In genomic region chr6:30716879-30717128, GRCh38 we compare ENCODE assay signal across 8 cellular contexts. TPM values are rescaled to one million over a fixed set of nuclear protein-coding genes. Genes with fewer than 3 reads are reported as not detected.
DNase-seq lines count a peak whose midpoint lies in the region; ATAC-seq, FAIRE-seq and TF ChIP-seq lines count a peak whose summit lies in the region.

No MANE protein-coding gene starts in this region.

- H3K27ac Mint-ChIP-seq in activated CD4-positive, alpha-beta T cell treated with anti-CD3 and anti-CD28 coated beads, Interleukin-2, amount 10 ng/mL, durations not matched to agents 24 days and 14 days = peak overlapping the region; percentile 99

- TF ChIP-seq RAD21 in HepG2 (CRISPR knock-in tag; IDR thresholded peaks at IDR 0.05) = no peak

- H3K4me1 ChIP-seq in HepG2 (ENCODE audit: insufficient read depth, low read length) = peaks cover 32% of the 10 kb centered on the region
- peaks cover 13% of the 10 kb centered on the region for H3K4me1 ChIP-seq in testis

- no peak for TF ChIP-seq EP300 in HepG2 (IDR thresholded peaks at IDR 0.05; ENCODE audit: low read depth in 2 of 2, low read length in 2 of 2)
- TF ChIP-seq EP300 in HepG2 (CRISPR knock-in tag; IDR thresholded peaks at IDR 0.05; ENCODE audit: borderline replicate concordance) = no peak

- no peak for ATAC-seq in HepG2
- no peak for ATAC-seq in HG03025 (IDR thresholded peaks at IDR 0.05; ENCODE audit: low FRiP score, unreplicated experiment)
- ATAC-seq in GM18873 (IDR thresholded peaks at IDR 0.05; ENCODE audit: low FRiP score, unreplicated experiment) = no peak

- FAIRE-seq in HepG2 (lab: Jason Lieb, UNC) = no peak

- no peak for TF ChIP-seq POLR2A in HepG2 (IDR thresholded peaks at IDR 0.05; ENCODE audit: insufficient read depth in 1 of 2, low read depth in 2 of 2, low read length in 2 of 2)
- no peak for TF ChIP-seq POLR2A in testis (IDR thresholded peaks at IDR 0.05)

- peak overlapping the region; percentile 33 for H2AFZ ChIP-seq in HepG2 (ENCODE audit: low read length)

- H3K9me3 Mint-ChIP-seq in activated CD4-positive, alpha-beta T cell treated with anti-CD3 and anti-CD28 coated beads, Interleukin-2, amount 10 ng/mL, durations not matched to agents 24 days and 14 days = no peaks in the 10 kb centered on the region

- peak overlapping the region; percentile 68 for H3K9ac ChIP-seq in HepG2 (ENCODE audit: insufficient read depth, low read depth, low read length)

- H3K4me1 Mint-ChIP-seq in activated CD4-positive, alpha-beta T cell treated with anti-CD3 and anti-CD28 coated beads, Interleukin-2, amount 10 ng/mL, durations not matched to agents 24 days and 14 days = peaks cover 49% of the 10 kb centered on the region

- intact Hi-C loops in activated CD4-positive, alpha-beta T cell treated with anti-CD3 and anti-CD28 coated beads, Interleukin-2, amount 10 ng/mL, durations not matched to agents 24 days and 14 days (cut with micrococcal nuclease) = loop anchor here (1.0 to 2.0 kb wide), 7 partner anchors 25 to 160 kb away; partner anchors contain the start of genes ABCF1, C6orf136, FLOT1 and MRPS18B
- intact Hi-C loops in HepG2 (cut with micrococcal nuclease; ENCODE audit: unreplicated experiment) (loop anchor here (1.0 to 2.0 kb wide), 2 partner anchors 38 to 160 kb away; partner anchors contain the start of genes GNL1 and PRR3), testis (cut with DNase I; ENCODE audit: low total_unique reads) (no loop called here)

- H3K9me3 ChIP-seq in HepG2 (ENCODE audit: low read length) (no peaks in the 10 kb centered on the region), testis (no peaks in the 10 kb centered on the region)

- peak overlapping the region; percentile 97 for H3K27ac ChIP-seq in angular gyrus (ENCODE audit: low read depth, low read length)
- H3K27ac ChIP-seq in HepG2 (ENCODE audit: extremely low read length, insufficient read depth, low read length) = peak overlapping the region; percentile 94
- peak overlapping the region; percentile 90 for H3K27ac ChIP-seq in testis

- BruUV-seq in HepG2 (replicated peaks; lab: Mats Ljungman, UMichigan) = TSS peak; percentile 69

- H3K4me2 ChIP-seq in HepG2 (ENCODE audit: low read depth, low read length) = peak overlapping the region; percentile 82

- peaks cover 54% of the 10 kb centered on the region for H3K36me3 Mint-ChIP-seq in activated CD4-positive, alpha-beta T cell treated with anti-CD3 and anti-CD28 coated beads, Interleukin-2, amount 10 ng/mL, durations not matched to agents 24 days and 14 days (ENCODE audit: low read depth)

- H3K27me3 ChIP-seq in HepG2 (ENCODE audit: control insufficient read depth in 1 of 2, insufficient read depth in 2 of 2, low read length in 2 of 2) (no peaks in the 10 kb centered on the region; a peak in 1 of 5 replicates), testis (no peaks in the 10 kb centered on the region)

- peaks cover 5% of the 10 kb centered on the region; the same call in 1 of the 2 replicates for H4K20me1 ChIP-seq in HepG2 (ENCODE audit: insufficient read depth, low read length)

- DNase-seq in activated CD4-positive, alpha-beta T cell treated with anti-CD3 and anti-CD28 coated beads, Interleukin-2, amount 10 ng/mL, durations not matched to agents 24 days and 14 days = no peak
- DNase-seq in activated CD4-positive, alpha-beta T cell treated with anti-CD3 and anti-CD28 coated beads, Interleukin-2, amount 50 U/mL, for 1 hour = no peak
- DNase-seq in HepG2 (ENCODE audit: low spot score) = no peak
- DNase-seq in testis = no peak
- no peak for DNase-seq in NCI-H748 treated with DMSO at 0.1 percent for 48 hours (lab: John Stamatoyannopoulos, UW)

- peaks cover 24% of the 10 kb centered on the region for H3K79me2 ChIP-seq in HepG2 (ENCODE audit: insufficient read depth, low read length)

- peaks cover 17 to 25% of the 10 kb centered on the region in 2 experiments for H3K36me3 ChIP-seq in HepG2 (replicated peaks in 1 of 2; ENCODE audit: control insufficient read depth in 1 of 2, insufficient read depth in 2 of 2, low read length in 2 of 2)
- H3K36me3 ChIP-seq in testis (ENCODE audit: low read depth, missing control alignments) = no peaks in the 10 kb centered on the region

- H3K4me3 ChIP-seq in HepG2 (replicated peaks in 1 of 3; ENCODE audit: insufficient read depth in 1 of 3, low read depth in 2 of 3, low read length in 3 of 3) = peak overlapping the region; percentile 53 to 76 (median 64)
- H3K4me3 ChIP-seq in testis = peak overlapping the region; percentile 62 to 78

- POLR2A ChIA-PET in HepG2 (lab: Yijun Ruan, JAX) = interaction anchor here (0.7 to 2.9 kb wide), 36 partner anchors 10 to 197 kb away, joined by 3 to 50 read pairs (median 6); partner anchors contain the start of genes ATAT1, DDR1, DHX16 and FLOT1

- CTCF ChIA-PET in HepG2 (lab: Yijun Ruan, JAX; ENCODE audit: low intra/inter-chr PET ratio, low total read pairs) = no interaction called here

- no peaks in the 10 kb centered on the region for H3K27me3 Mint-ChIP-seq in activated CD4-positive, alpha-beta T cell treated with anti-CD3 and anti-CD28 coated beads, Interleukin-2, amount 10 ng/mL, durations not matched to agents 24 days and 14 days

- in situ Hi-C loops in HepG2 (cut with HindIII; ENCODE audit: extremely low pct_ligation_motif_present, low pct_unique_long_range_greater_than_20kb) = no loop called here

- peak overlapping the region; percentile 95 for H3K4me3 Mint-ChIP-seq in activated CD4-positive, alpha-beta T cell treated with anti-CD3 and anti-CD28 coated beads, Interleukin-2, amount 10 ng/mL, durations not matched to agents 24 days and 14 days

- WGBS in HepG2 (ENCODE audit: low lambda C conversion rate) = 50% methylated on average over 5 of the region's 8 CpGs
- 1 to 5% methylated on average over 8 of the region's 8 CpGs for WGBS in testis, 2 donors

- no peak for TF ChIP-seq CTCF in HepG2 (CRISPR knock-in tag; IDR thresholded peaks at IDR 0.05)
- no peak for TF ChIP-seq CTCF in testis (IDR thresholded peaks at IDR 0.05)

RNA-seq across cellular contexts. Expression of gene MDC1, which starts 0.3 kb away (rescaled TPM):
- total RNA-seq in activated CD4-positive, alpha-beta T cell treated with anti-CD3 and anti-CD28 coated beads, Interleukin-2, amount 10 ng/mL, durations not matched to agents 24 days and 14 days = 93.9 and 97.2 TPM in 2 replicates
- total RNA-seq in HepG2 (2016; rRNA removed; fragmentation: Illumina TruSeq; extraction: Trizol) = 8.4 and 20.5 TPM in 2 replicates
- 2.6 TPM in 2 replicates for total RNA-seq in HepG2 (2016; cell fraction: cytosol; rRNA removed; fragmentation: Illumina TruSeq; extraction: Trizol; ENCODE audit: low read depth)
- total RNA-seq in HepG2 (2016; cell fraction: insoluble cytoplasmic fraction; rRNA removed; fragmentation: Illumina TruSeq; extraction: Trizol) = 9.0 and 18.7 TPM in 2 replicates
- total RNA-seq in HepG2 (2016; cell fraction: membrane; rRNA removed; fragmentation: Illumina TruSeq; extraction: Trizol) = 7.6 TPM in 2 replicates
- total RNA-seq in HepG2 (2016; cell fraction: nucleus; rRNA removed; fragmentation: Illumina TruSeq; extraction: Trizol) = 18.3 and 20.9 TPM in 2 replicates
- 11.7 and 14.0 TPM in 2 replicates for polyA plus RNA-seq in HepG2 (2011; rRNA removed)
- 4.5 and 6.7 TPM in 2 replicates for polyA plus RNA-seq in HepG2 (2011; cell fraction: cytosol; rRNA removed)
- 39.8 and 42.9 TPM in 2 replicates for polyA plus RNA-seq in HepG2 (2011; cell fraction: nucleus; rRNA removed)
- 14.2 and 21.0 TPM in 2 replicates for polyA plus RNA-seq in HepG2 (2012)
- 1.2 and 1.3 TPM in 2 replicates for polyA plus RNA-seq in HepG2 (2016; cell fraction: cytosol; fragmentation: Illumina TruSeq; extraction: Trizol; ENCODE audit: low read depth)
- polyA plus RNA-seq in HepG2 (2016; cell fraction: insoluble cytoplasmic fraction; fragmentation: Illumina TruSeq; extraction: Trizol; ENCODE audit: low read depth) = 13.9 and 27.7 TPM in 2 replicates
- polyA plus RNA-seq in HepG2 (2016; cell fraction: membrane; fragmentation: Illumina TruSeq; extraction: Trizol; ENCODE audit: low read depth) = 2.2 and 3.4 TPM in 2 replicates
- polyA plus RNA-seq in HepG2 (2016; cell fraction: nucleus; fragmentation: Illumina TruSeq; extraction: Trizol; ENCODE audit: insufficient read depth, low read depth) = 66.8 and 94.4 TPM in 2 replicates
- 16.6 and 29.4 TPM in 2 replicates for polyA minus RNA-seq in HepG2 (2011; rRNA and poly(A)+ RNA removed; ENCODE audit: low replicate concordance)
- 8.0 and 10.3 TPM in 2 replicates for polyA minus RNA-seq in HepG2 (2011; cell fraction: cytosol; rRNA and poly(A)+ RNA removed)
- polyA minus RNA-seq in HepG2 (2011; cell fraction: nucleus; rRNA and poly(A)+ RNA removed) = 7.6 and 9.1 TPM in 2 replicates
- 10 to 100 TPM; 56.6 to 79.3 TPM for total RNA-seq in testis
- 155 TPM for polyA plus RNA-seq in testis (ENCODE audit: insufficient read depth, low read depth, low replicate concordance)

RNA-seq across cellular contexts. Expression of gene TUBB, which starts 3.3 kb away (rescaled TPM):
- total RNA-seq in activated CD4-positive, alpha-beta T cell treated with anti-CD3 and anti-CD28 coated beads, Interleukin-2, amount 10 ng/mL, durations not matched to agents 24 days and 14 days = 1,084 and 1,089 TPM in 2 replicates
- 911 and 1,275 TPM in 2 replicates for total RNA-seq in HepG2 (2016; rRNA removed; fragmentation: Illumina TruSeq; extraction: Trizol)
- 241 and 250 TPM in 2 replicates for total RNA-seq in HepG2 (2016; cell fraction: cytosol; rRNA removed; fragmentation: Illumina TruSeq; extraction: Trizol; ENCODE audit: low read depth)
- total RNA-seq in HepG2 (2016; cell fraction: insoluble cytoplasmic fraction; rRNA removed; fragmentation: Illumina TruSeq; extraction: Trizol) = 892 and 1,275 TPM in 2 replicates
- 542 and 545 TPM in 2 replicates for total RNA-seq in HepG2 (2016; cell fraction: membrane; rRNA removed; fragmentation: Illumina TruSeq; extraction: Trizol)
- total RNA-seq in HepG2 (2016; cell fraction: nucleus; rRNA removed; fragmentation: Illumina TruSeq; extraction: Trizol) = 386 and 402 TPM in 2 replicates
- 980 and 1,163 TPM in 2 replicates for polyA plus RNA-seq in HepG2 (2011; rRNA removed)
- polyA plus RNA-seq in HepG2 (2011; cell fraction: cytosol; rRNA removed) = 853 and 1,099 TPM in 2 replicates
- polyA plus RNA-seq in HepG2 (2011; cell fraction: nucleus; rRNA removed) = 241 and 246 TPM in 2 replicates
- 478 and 597 TPM in 2 replicates for polyA plus RNA-seq in HepG2 (2012)
- polyA plus RNA-seq in HepG2 (2016; cell fraction: cytosol; fragmentation: Illumina TruSeq; extraction: Trizol; ENCODE audit: low read depth) = 300 and 321 TPM in 2 replicates
- polyA plus RNA-seq in HepG2 (2016; cell fraction: insoluble cytoplasmic fraction; fragmentation: Illumina TruSeq; extraction: Trizol; ENCODE audit: low read depth) = 2,019 and 2,085 TPM in 2 replicates
- polyA plus RNA-seq in HepG2 (2016; cell fraction: membrane; fragmentation: Illumina TruSeq; extraction: Trizol; ENCODE audit: low read depth) = 586 and 657 TPM in 2 replicates
- 686 and 716 TPM in 2 replicates for polyA plus RNA-seq in HepG2 (2016; cell fraction: nucleus; fragmentation: Illumina TruSeq; extraction: Trizol; ENCODE audit: insufficient read depth, low read depth)
- polyA minus RNA-seq in HepG2 (2011; rRNA and poly(A)+ RNA removed; ENCODE audit: low replicate concordance) = 1,833 and 2,373 TPM in 2 replicates
- 412 and 479 TPM in 2 replicates for polyA minus RNA-seq in HepG2 (2011; cell fraction: cytosol; rRNA and poly(A)+ RNA removed)
- 105 and 134 TPM in 2 replicates for polyA minus RNA-seq in HepG2 (2011; cell fraction: nucleus; rRNA and poly(A)+ RNA removed)
- 100 to 1,000 TPM; 173 to 252 TPM for total RNA-seq in testis
- 309 TPM for polyA plus RNA-seq in testis (ENCODE audit: insufficient read depth, low read depth, low replicate concordance)

RNA-seq across cellular contexts. Expression of gene FLOT1, which starts 25.7 kb away (rescaled TPM):
- 239 and 260 TPM in 2 replicates for total RNA-seq in activated CD4-positive, alpha-beta T cell treated with anti-CD3 and anti-CD28 coated beads, Interleukin-2, amount 10 ng/mL, durations not matched to agents 24 days and 14 days
- total RNA-seq in HepG2 (2016; rRNA removed; fragmentation: Illumina TruSeq; extraction: Trizol) = 77.8 and 82.3 TPM in 2 replicates
- 113 and 115 TPM in 2 replicates for total RNA-seq in HepG2 (2016; cell fraction: cytosol; rRNA removed; fragmentation: Illumina TruSeq; extraction: Trizol; ENCODE audit: low read depth)
- total RNA-seq in HepG2 (2016; cell fraction: insoluble cytoplasmic fraction; rRNA removed; fragmentation: Illumina TruSeq; extraction: Trizol) = 72.3 and 79.6 TPM in 2 replicates
- 145 and 152 TPM in 2 replicates for total RNA-seq in HepG2 (2016; cell fraction: membrane; rRNA removed; fragmentation: Illumina TruSeq; extraction: Trizol)
- 43.2 and 49.0 TPM in 2 replicates for total RNA-seq in HepG2 (2016; cell fraction: nucleus; rRNA removed; fragmentation: Illumina TruSeq; extraction: Trizol)
- 130 and 150 TPM in 2 replicates for polyA plus RNA-seq in HepG2 (2011; rRNA removed)
- 126 and 128 TPM in 2 replicates for polyA plus RNA-seq in HepG2 (2011; cell fraction: cytosol; rRNA removed)
- 139 and 173 TPM in 2 replicates for polyA plus RNA-seq in HepG2 (2011; cell fraction: nucleus; rRNA removed)
- 119 and 142 TPM in 2 replicates for polyA plus RNA-seq in HepG2 (2012)
- polyA plus RNA-seq in HepG2 (2016; cell fraction: cytosol; fragmentation: Illumina TruSeq; extraction: Trizol; ENCODE audit: low read depth) = 217 and 220 TPM in 2 replicates
- polyA plus RNA-seq in HepG2 (2016; cell fraction: insoluble cytoplasmic fraction; fragmentation: Illumina TruSeq; extraction: Trizol; ENCODE audit: low read depth) = 116 and 125 TPM in 2 replicates
- 219 and 220 TPM in 2 replicates for polyA plus RNA-seq in HepG2 (2016; cell fraction: membrane; fragmentation: Illumina TruSeq; extraction: Trizol; ENCODE audit: low read depth)
- 146 and 154 TPM in 2 replicates for polyA plus RNA-seq in HepG2 (2016; cell fraction: nucleus; fragmentation: Illumina TruSeq; extraction: Trizol; ENCODE audit: insufficient read depth, low read depth)
- 102 and 133 TPM in 2 replicates for polyA minus RNA-seq in HepG2 (2011; rRNA and poly(A)+ RNA removed; ENCODE audit: low replicate concordance)
- 49.8 and 51.9 TPM in 2 replicates for polyA minus RNA-seq in HepG2 (2011; cell fraction: cytosol; rRNA and poly(A)+ RNA removed)
- polyA minus RNA-seq in HepG2 (2011; cell fraction: nucleus; rRNA and poly(A)+ RNA removed) = 34.5 and 57.3 TPM in 2 replicates
- 10 to 100 TPM; 84.1 to 88.1 TPM for total RNA-seq in testis
- polyA plus RNA-seq in testis (ENCODE audit: insufficient read depth, low read depth, low replicate concordance) = 169 TPM

RNA-seq across cellular contexts. Expression of gene NRM, which starts 26.0 kb away (rescaled TPM):
- total RNA-seq in activated CD4-positive, alpha-beta T cell treated with anti-CD3 and anti-CD28 coated beads, Interleukin-2, amount 10 ng/mL, durations not matched to agents 24 days and 14 days = 20.2 and 20.5 TPM in 2 replicates
- total RNA-seq in HepG2 (2016; rRNA removed; fragmentation: Illumina TruSeq; extraction: Trizol) (7.4 and 16.0 TPM in 2 replicates), testis (10 to 100 TPM in 1 of 2 donors, 1 to 10 TPM in 1; 9.5 to 10.5 TPM)
- total RNA-seq in HepG2 (2016; cell fraction: cytosol; rRNA removed; fragmentation: Illumina TruSeq; extraction: Trizol; ENCODE audit: low read depth) = 6.4 and 6.8 TPM in 2 replicates
- total RNA-seq in HepG2 (2016; cell fraction: insoluble cytoplasmic fraction; rRNA removed; fragmentation: Illumina TruSeq; extraction: Trizol) = 7.0 and 15.7 TPM in 2 replicates
- 11.0 and 11.6 TPM in 2 replicates for total RNA-seq in HepG2 (2016; cell fraction: membrane; rRNA removed; fragmentation: Illumina TruSeq; extraction: Trizol)
- total RNA-seq in HepG2 (2016; cell fraction: nucleus; rRNA removed; fragmentation: Illumina TruSeq; extraction: Trizol) = 13.6 and 15.9 TPM in 2 replicates
- polyA plus RNA-seq in HepG2 (2011; rRNA removed) (12.5 TPM in 2 replicates), testis (ENCODE audit: insufficient read depth, low read depth, low replicate concordance) (26.6 TPM)
- 10.6 and 14.5 TPM in 2 replicates for polyA plus RNA-seq in HepG2 (2011; cell fraction: cytosol; rRNA removed)
- polyA plus RNA-seq in HepG2 (2011; cell fraction: nucleus; rRNA removed) = 11.7 and 12.5 TPM in 2 replicates
- polyA plus RNA-seq in HepG2 (2012) = 11.9 and 19.8 TPM in 2 replicates
- 16.1 and 17.3 TPM in 2 replicates for polyA plus RNA-seq in HepG2 (2016; cell fraction: cytosol; fragmentation: Illumina TruSeq; extraction: Trizol; ENCODE audit: low read depth)
- polyA plus RNA-seq in HepG2 (2016; cell fraction: insoluble cytoplasmic fraction; fragmentation: Illumina TruSeq; extraction: Trizol; ENCODE audit: low read depth) = 19.1 and 23.6 TPM in 2 replicates
- 27.9 and 29.1 TPM in 2 replicates for polyA plus RNA-seq in HepG2 (2016; cell fraction: membrane; fragmentation: Illumina TruSeq; extraction: Trizol; ENCODE audit: low read depth)
- polyA plus RNA-seq in HepG2 (2016; cell fraction: nucleus; fragmentation: Illumina TruSeq; extraction: Trizol; ENCODE audit: insufficient read depth, low read depth) = 46.7 and 53.9 TPM in 2 replicates
- 28.0 and 30.7 TPM in 2 replicates for polyA minus RNA-seq in HepG2 (2011; rRNA and poly(A)+ RNA removed; ENCODE audit: low replicate concordance)
- polyA minus RNA-seq in HepG2 (2011; cell fraction: cytosol; rRNA and poly(A)+ RNA removed) = 9.8 and 11.5 TPM in 2 replicates
- 3.3 and 4.5 TPM in 2 replicates for polyA minus RNA-seq in HepG2 (2011; cell fraction: nucleus; rRNA and poly(A)+ RNA removed)

RNA-seq across cellular contexts. Expression of gene IER3, which starts 27.5 kb away (rescaled TPM):
- total RNA-seq in activated CD4-positive, alpha-beta T cell treated with anti-CD3 and anti-CD28 coated beads, Interleukin-2, amount 10 ng/mL, durations not matched to agents 24 days and 14 days = 512 and 516 TPM in 2 replicates
- total RNA-seq in HepG2 (2016; rRNA removed; fragmentation: Illumina TruSeq; extraction: Trizol) (28.7 and 51.1 TPM in 2 replicates), testis (1 to 10 TPM; 1.4 to 7.7 TPM)
- total RNA-seq in HepG2 (2016; cell fraction: cytosol; rRNA removed; fragmentation: Illumina TruSeq; extraction: Trizol; ENCODE audit: low read depth) = 83.5 and 89.8 TPM in 2 replicates
- total RNA-seq in HepG2 (2016; cell fraction: insoluble cytoplasmic fraction; rRNA removed; fragmentation: Illumina TruSeq; extraction: Trizol) = 25.7 and 52.1 TPM in 2 replicates
- total RNA-seq in HepG2 (2016; cell fraction: membrane; rRNA removed; fragmentation: Illumina TruSeq; extraction: Trizol) = 91.3 and 101 TPM in 2 replicates
- 33.1 and 34.2 TPM in 2 replicates for total RNA-seq in HepG2 (2016; cell fraction: nucleus; rRNA removed; fragmentation: Illumina TruSeq; extraction: Trizol)
- polyA plus RNA-seq in HepG2 (2011; rRNA removed) (131 and 151 TPM in 2 replicates), testis (ENCODE audit: insufficient read depth, low read depth, low replicate concordance) (11.1 TPM)
- polyA plus RNA-seq in HepG2 (2011; cell fraction: cytosol; rRNA removed) = 117 TPM in 2 replicates
- polyA plus RNA-seq in HepG2 (2011; cell fraction: nucleus; rRNA removed) = 111 and 130 TPM in 2 replicates
- polyA plus RNA-seq in HepG2 (2012) = 130 and 313 TPM in 2 replicates
- polyA plus RNA-seq in HepG2 (2016; cell fraction: cytosol; fragmentation: Illumina TruSeq; extraction: Trizol; ENCODE audit: low read depth) = 21.8 and 24.4 TPM in 2 replicates
- 28.6 and 30.4 TPM in 2 replicates for polyA plus RNA-seq in HepG2 (2016; cell fraction: insoluble cytoplasmic fraction; fragmentation: Illumina TruSeq; extraction: Trizol; ENCODE audit: low read depth)
- polyA plus RNA-seq in HepG2 (2016; cell fraction: membrane; fragmentation: Illumina TruSeq; extraction: Trizol; ENCODE audit: low read depth) = 23.7 and 25.1 TPM in 2 replicates
- 72.1 and 79.6 TPM in 2 replicates for polyA plus RNA-seq in HepG2 (2016; cell fraction: nucleus; fragmentation: Illumina TruSeq; extraction: Trizol; ENCODE audit: insufficient read depth, low read depth)
- 19.0 and 307 TPM in 2 replicates for polyA minus RNA-seq in HepG2 (2011; rRNA and poly(A)+ RNA removed; ENCODE audit: low replicate concordance)
- polyA minus RNA-seq in HepG2 (2011; cell fraction: cytosol; rRNA and poly(A)+ RNA removed) = 213 and 378 TPM in 2 replicates
- polyA minus RNA-seq in HepG2 (2011; cell fraction: nucleus; rRNA and poly(A)+ RNA removed) = 95.2 and 99.7 TPM in 2 replicates
